ENCODE assay signal across 8 cellular contexts in the genomic region with DNA sequence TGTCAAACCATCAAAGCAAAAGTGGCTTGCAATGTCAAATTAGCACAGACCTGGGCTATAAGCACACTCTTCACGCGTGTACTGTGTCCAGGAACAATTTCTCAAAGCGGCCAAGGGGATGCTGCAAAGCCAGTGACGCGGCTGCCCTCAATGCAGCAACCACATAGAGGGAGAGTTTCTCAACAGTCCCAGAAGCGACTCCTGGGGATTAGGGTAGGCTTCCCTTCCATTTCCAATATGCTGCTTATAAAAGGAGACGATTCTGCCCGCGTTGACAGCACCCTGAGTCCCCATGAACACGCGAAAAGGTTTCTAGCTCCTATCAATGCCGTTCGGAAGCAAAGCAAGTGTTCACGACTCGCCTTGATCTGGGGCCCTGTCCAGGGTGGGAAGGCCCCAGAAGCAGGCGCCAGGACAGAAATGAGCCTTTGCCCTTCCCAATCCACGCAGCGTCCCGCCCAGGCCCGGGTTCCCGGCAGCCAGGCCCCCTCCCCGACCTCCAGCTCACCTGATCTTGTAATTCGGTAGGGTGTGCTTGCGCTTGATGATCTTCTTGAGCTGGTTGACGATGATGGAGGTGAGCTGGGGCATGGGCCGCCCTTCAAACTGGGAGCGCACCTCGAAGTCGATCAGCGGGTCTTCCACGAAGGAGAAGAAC. TPM values are rescaled to one million over a fixed set of nuclear protein-coding genes. Genes with fewer than 3 reads are reported as not detected.
DNase-seq lines count a peak whose midpoint lies in the region; ATAC-seq and TF ChIP-seq lines count a peak whose summit lies in the region.

No MANE protein-coding gene starts in this region.

- peak overlapping the region; percentile 89 to 99 for H3K9ac ChIP-seq in colonic mucosa (ENCODE audit: low read depth in 2 of 2, low read length in 2 of 2)

- H3K27me3 ChIP-seq in colonic mucosa, result no peaks in the 10 kb centered on the region

- H3K27ac ChIP-seq in colonic mucosa, result peak overlapping the region; percentile 90

- intact Hi-C loops in colonic mucosa (cut with DNase I), result no loop called here

- peaks cover 3% of the 10 kb centered on the region for H3K4me1 ChIP-seq in colonic mucosa

- TF ChIP-seq CTCF in colonic mucosa (IDR thresholded peaks at IDR 0.05), result no peak

- no peaks in the 10 kb centered on the region for H3K9me3 ChIP-seq in colonic mucosa

- ATAC-seq in left lobe of liver, result peak; percentile 61

- peak overlapping the region; percentile 93 for H3K4me3 ChIP-seq in colonic mucosa

- H3K36me3 ChIP-seq in colonic mucosa, result no peaks in the 10 kb centered on the region

- DNase-seq in NCI-H748 (lab: John Stamatoyannopoulos, UW; ENCODE audit: unreplicated experiment) (peak; percentile 30), NCI-H748 treated with DMSO at 0.1 percent for 48 hours (lab: John Stamatoyannopoulos, UW) (no peak), HT-29 (ENCODE audit: low spot score) (peak; percentile 72), T-helper 22 cell (ENCODE audit: low read depth) (peak; percentile 2), colonic mucosa (peak; percentile 55), left lobe of liver (ENCODE audit: low spot score) (peak; percentile 80), NCI-H1930 (lab: John Stamatoyannopoulos, UW) (no peak)
- peak; percentile 8 to 11 for DNase-seq in stimulated activated CD4-positive, alpha-beta T cell treated with anti-CD3 and anti-CD28 coated beads, Interleukin-4, amount 100 ng/mL, for 48 hours (ENCODE audit: low read depth in 2 of 2)

RNA-seq across cellular contexts. Expression of a gene that starts 1.3 kb away (rescaled TPM):
- 31.0 and 31.1 TPM in 2 replicates for total RNA-seq in HT-29 (2014; rRNA removed; shearing (Covaris generic))
- total RNA-seq in colonic mucosa, result 10 to 100 TPM; 68.5 to 82.0 TPM
- 29.6 TPM for total RNA-seq in left lobe of liver

Comparison
In these comparisons a context has a peak if more than half of its experiments do, and no peak if none do; other contexts are left out.
1. DNase-seq: peak in NCI-H748 (single experiment), HT-29 (single experiment), T-helper 22 cell (single experiment), colonic mucosa (single experiment), left lobe of liver (single experiment) and stimulated activated CD4-positive, alpha-beta T cell treated with anti-CD3 and anti-CD28 coated beads, Interleukin-4, amount 100 ng/mL, for 48 hours (2 of 2); none in NCI-H748 treated with DMSO at 0.1 percent for 48 hours (single experiment) and NCI-H1930 (0 of 2).